In genomic region chr17:17839792-17840707, GRCh38 we compare ENCODE assay signal across 8 cellular contexts. TPM values are rescaled to one million over a fixed set of nuclear protein-coding genes. Genes with fewer than 3 reads are reported as not detected.
A peak's percentile ranks its signal among the peaks of the same experiment; 100 is the strongest.
DNase-seq lines count a peak whose midpoint lies in the region; ATAC-seq and TF ChIP-seq lines count a peak whose summit lies in the region.

No MANE protein-coding gene starts in this region.

- no peaks in the 10 kb centered on the region for H3K27me3 Mint-ChIP-seq in chondrocyte (ENCODE audit: low read depth)

- no peaks in the 10 kb centered on the region for H3K36me3 Mint-ChIP-seq in chondrocyte (ENCODE audit: low read depth)

- peak overlapping the region; percentile 56 for H3K4me3 Mint-ChIP-seq in chondrocyte (ENCODE audit: unreplicated experiment)

- peak; percentile 52 for DNase-seq in NCI-H345 treated with DMSO at 0.1 percent for 48 hours (lab: John Stamatoyannopoulos, UW; ENCODE audit: unreplicated experiment)
- DNase-seq in activated CD4-positive, alpha-beta T cell treated with anti-CD3 and anti-CD28 coated beads for 24 hours (ENCODE audit: low read depth in 2 of 2), result peak; percentile 56 to 73
- no peak for DNase-seq in chondrocyte (ENCODE audit: low spot score)
- DNase-seq in kidney tubule cell (ENCODE audit: low spot score), result peak; percentile 95
- peak; percentile 47 to 76 (median 60) for DNase-seq in stimulated activated CD4-positive, alpha-beta T cell treated with anti-CD3 and anti-CD28 coated beads, Interleukin-1b, Interleukin-23, amount 100 ng/mL, for 24 hours (ENCODE audit: low read depth in 4 of 4, low spot score in 1 of 4)

- ATAC-seq in HG03064 (IDR thresholded peaks at IDR 0.05; ENCODE audit: low read depth, unreplicated experiment), result peak; percentile 42

- peak overlapping the region; percentile 97 for H3K27ac Mint-ChIP-seq in chondrocyte (ENCODE audit: unreplicated experiment)

- no peaks in the 10 kb centered on the region for H3K9me3 Mint-ChIP-seq in chondrocyte (ENCODE audit: low read depth)

- H3K27ac ChIP-seq in 22Rv1, result peak overlapping the region; percentile 95

- H3K4me1 Mint-ChIP-seq in chondrocyte (ENCODE audit: low read depth), result peaks cover 49% of the 10 kb centered on the region

- TF ChIP-seq CTCF in 22Rv1 (IDR thresholded peaks at IDR 0.05) (no peak), chondrocyte (IDR thresholded peaks at IDR 0.05) (no peak)

- peak; percentile 94 for TF ChIP-seq POLR2A in GM18526 (IDR thresholded peaks at IDR 0.05; ENCODE audit: extremely low read depth, insufficient read length)

RNA-seq across cellular contexts. Expression of gene SREBF1, which starts 3.3 kb away (rescaled TPM):
- 22.8 to 26.7 TPM (median 23.4 TPM) in 3 replicates for total RNA-seq in chondrocyte
